In the genomic region with DNA sequence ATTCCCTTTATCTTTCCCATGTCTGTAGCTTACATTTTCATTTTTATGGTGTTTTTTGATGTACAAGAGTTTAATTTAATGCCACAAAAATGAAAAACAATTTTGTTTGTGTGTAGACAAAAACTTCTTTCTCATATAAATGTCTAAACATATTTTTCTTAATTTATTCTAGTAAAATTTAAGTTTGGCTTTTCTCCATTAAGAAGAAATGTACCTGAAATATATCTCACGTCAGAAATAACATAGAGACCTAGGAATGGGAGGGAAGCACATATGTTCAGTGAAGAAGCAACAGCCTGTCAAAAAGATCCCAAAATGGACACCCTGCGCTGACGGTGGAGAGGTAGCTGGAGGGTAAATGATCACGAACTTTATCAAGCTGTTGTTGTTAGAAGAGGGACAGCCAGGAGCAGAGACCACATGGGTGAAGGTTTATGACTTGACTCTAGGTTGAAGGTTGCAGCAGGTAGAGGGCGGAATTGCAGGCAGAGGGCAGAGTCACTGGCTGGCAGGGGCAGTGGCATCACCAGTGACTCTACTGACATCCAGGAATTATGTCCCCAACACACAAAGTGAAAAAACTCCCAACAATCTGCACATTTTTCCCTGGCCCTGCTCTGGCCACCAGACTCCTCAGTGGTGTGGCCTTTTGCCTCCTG, we compare ENCODE assay signal across 15 cellular contexts.
DNase-seq lines count a peak whose midpoint lies in the region; ATAC-seq and TF ChIP-seq lines count a peak whose summit lies in the region.
"Had no signal": no experiment of that assay in that cellular context is flagged by ENCODE, and none has a peak within 500 bp of the region (broad histone marks: within the 10 kb centered on the region; RNA-seq: fewer than 3 reads in every experiment).

No MANE protein-coding gene starts in this region.

- H2BK12ac ChIP-seq in H9 (ENCODE audit: insufficient read length, low read depth, low read length), result no peak overlapping the region

- peak; percentile 74 for TF ChIP-seq CTCF in CD14-positive monocyte (IDR thresholded peaks at IDR 0.05)
- TF ChIP-seq CTCF in H9 (conservative IDR thresholded peaks at IDR 0.05), result peak; percentile 23; the same call in 1 of the 3 replicates
- peak; percentile 61 for TF ChIP-seq CTCF in RWPE2 (IDR thresholded peaks at IDR 0.05; ENCODE audit: poor library complexity, severe bottlenecking)
- TF ChIP-seq CTCF in mucosa of descending colon (IDR thresholded peaks at IDR 0.05), result no peak
- peak in 1 of 5 experiments; percentile 6 for TF ChIP-seq CTCF in transverse colon (IDR thresholded peaks at IDR 0.05)
- no peak for TF ChIP-seq CTCF in GM13976 (IDR thresholded peaks at IDR 0.05; ENCODE audit: borderline replicate concordance, control extremely low read depth, extremely low read depth, insufficient read depth, missing control alignments)

- H4K91ac ChIP-seq in H9 (ENCODE audit: insufficient read length, low read depth, low read length), result no peak overlapping the region

- WGBS in H9 (ENCODE audit: extremely low coverage, insufficient read length, low lambda C conversion rate), result no CpG with 5 or more reads among the region's 5 CpGs
- 39 to 61% methylated on average over 5 of the region's 5 CpGs for WGBS in transverse colon (ENCODE audit: low coverage in 1 of 2), 2 donors

- no peak overlapping the region for H3K4me2 ChIP-seq in H9 (ENCODE audit: insufficient read depth, insufficient read length, low read length)

- H3K14ac ChIP-seq in H9 (ENCODE audit: insufficient read depth, low read length), result no peak overlapping the region

- H3K4me1 ChIP-seq in H9 (ENCODE audit: insufficient read depth, low read length), result no peaks in the 10 kb centered on the region
- no peaks in the 10 kb centered on the region for H3K4me1 ChIP-seq in RWPE2 (ENCODE audit: insufficient read depth, poor library complexity, severe bottlenecking)
- H3K4me1 ChIP-seq in mucosa of descending colon (ENCODE audit: low read depth), result peaks cover 4% of the 10 kb centered on the region
- peaks cover 0 to 9% (median 7%) of the 10 kb centered on the region in 4 donors for H3K4me1 ChIP-seq in transverse colon

- no peak overlapping the region for H3K4ac ChIP-seq in H9 (ENCODE audit: low read depth, low read length)

- H4K5ac ChIP-seq in H9 (ENCODE audit: insufficient read length, low read depth, low read length), result no peak overlapping the region

- H3K4me3 Mint-ChIP-seq in CD14-positive monocyte (no peak overlapping the region), H9 (no peak overlapping the region)
- H3K4me3 Mint-ChIP-seq: activated T-helper 1 cell treated with anti-CD3 and anti-CD28 coated beads, Interleukin-12 subunit alpha, Interleukin-12 subunit beta, Interleukin-2, Interleukin-4 antibody, amounts not matched to agents 30 ng/mL and 10 ng/mL and 1 ng/mL, durations not matched to agents 14 hours and 24 hours and 36 hours had no signal

- H3K36me3 Mint-ChIP-seq in CD14-positive monocyte, result no peaks in the 10 kb centered on the region
- H3K36me3 Mint-ChIP-seq in H9 (ENCODE audit: insufficient read depth in 1 of 3, low read depth in 3 of 3), result no peaks in the 10 kb centered on the region

- H4K20me1 ChIP-seq in H9 (ENCODE audit: control insufficient read depth, insufficient read depth, insufficient read length), result no peaks in the 10 kb centered on the region

- H3K9me3 ChIP-seq in H9 (ENCODE audit: control insufficient read depth, low read depth, low read length) (no peaks in the 10 kb centered on the region), RWPE2 (ENCODE audit: severe bottlenecking) (no peaks in the 10 kb centered on the region), mucosa of descending colon (no peaks in the 10 kb centered on the region), transverse colon (no peaks in the 10 kb centered on the region)
- H3K9me3 ChIP-seq: lower lobe of right lung, thoracic aorta had no signal

- no peak overlapping the region for H2BK120ac ChIP-seq in H9 (ENCODE audit: low read depth, low read length, poor library complexity, severe bottlenecking)

- H3K27me3 Mint-ChIP-seq in CD14-positive monocyte (ENCODE audit: low read depth in 3 of 3) (peaks cover 0 to 2% (median 1%) of the 10 kb centered on the region in 3 donors), H9 (ENCODE audit: low read depth) (no peaks in the 10 kb centered on the region; the same call in none of the 2 replicates)

- no peak overlapping the region for H3T11ph ChIP-seq in H9 (ENCODE audit: low read length)

- no peak overlapping the region for H2AFZ ChIP-seq in H9 (ENCODE audit: low read length)

- no peak overlapping the region for H2BK5ac ChIP-seq in H9 (ENCODE audit: insufficient read length, low read length)

- H3K4me3 ChIP-seq in RWPE2 (ENCODE audit: severe bottlenecking) (no peak overlapping the region), mucosa of descending colon (no peak overlapping the region), transverse colon (no peak overlapping the region)
- H3K4me3 ChIP-seq: lower lobe of right lung, thoracic aorta had no signal

- no peak overlapping the region for H3K56ac ChIP-seq in H9 (ENCODE audit: insufficient read length, low read depth, low read length)

- intact Hi-C loops in CD14-positive monocyte (cut with micrococcal nuclease) (no loop called here), mucosa of descending colon (cut with DNase I, micrococcal nuclease) (no loop called here), transverse colon (cut with DNase I; ENCODE audit: low total_unique reads) (no loop called here)

- DNase-seq in CD14-positive monocyte (ENCODE audit: low spot score) (no peak), H9 (no peak), RWPE2 (ENCODE audit: low spot score) (no peak), mucosa of descending colon (no peak), T1000 (lab: John Stamatoyannopoulos, UW) (no peak), EL (no peak), transverse colon (no peak), GM13976 (ENCODE audit: low spot score) (no peak)
- DNase-seq: lower lobe of right lung, NCI-H1694, NCI-H526 treated with DMSO at 0.1 percent for 48 hours had no signal

- no peak overlapping the region for H2AK5ac ChIP-seq in H9 (ENCODE audit: insufficient read length, low read length)

- H3K79me2 ChIP-seq in H9 (ENCODE audit: insufficient read depth, low read length), result no peaks in the 10 kb centered on the region

- H3K9ac ChIP-seq in H9 (ENCODE audit: extremely low read depth, insufficient read length, low read length), result no peak overlapping the region

- no peak overlapping the region; the same call in 1 of the 2 replicates for H2BK15ac ChIP-seq in H9 (ENCODE audit: low read depth, low read length)

- H3K27ac ChIP-seq in H9 (ENCODE audit: insufficient read length, low read depth, low read length), result no peak overlapping the region
- no peak overlapping the region for H3K27ac ChIP-seq in RWPE2 (ENCODE audit: poor library complexity, severe bottlenecking)
- H3K27ac ChIP-seq in transverse colon, result no peak overlapping the region
- H3K27ac ChIP-seq: lower lobe of right lung, thoracic aorta had no signal

- H3K18ac ChIP-seq in H9 (ENCODE audit: insufficient read length, low read depth, low read length), result no peak overlapping the region

- no peak overlapping the region for H4K8ac ChIP-seq in H9 (replicated peaks; ENCODE audit: insufficient read length, low read depth, low read length)

- H3K4me1 Mint-ChIP-seq in CD14-positive monocyte, result peaks cover 41% of the 10 kb centered on the region
- H3K4me1 Mint-ChIP-seq in H9, result peaks cover 8 to 9% of the 10 kb centered on the region in 2 experiments

- H3K23me2 ChIP-seq in H9 (ENCODE audit: insufficient read length, low read depth, low read length, poor library complexity, severe bottlenecking), result no peaks in the 10 kb centered on the region

- no peak for TF ChIP-seq POLR2A in transverse colon (IDR thresholded peaks at IDR 0.05)

- H3K36me3 ChIP-seq in RWPE2 (ENCODE audit: low read depth) (no peaks in the 10 kb centered on the region), mucosa of descending colon (ENCODE audit: low read depth) (no peaks in the 10 kb centered on the region), transverse colon (no peaks in the 10 kb centered on the region)
- H3K36me3 ChIP-seq: lower lobe of right lung, thoracic aorta had no signal

- ATAC-seq in RWPE2 (ENCODE audit: low read depth) (no peak), mucosa of descending colon (peak; percentile 21)
- ATAC-seq: Right ventricle myocardium inferior had no signal

- TF ChIP-seq EP300 in transverse colon (IDR thresholded peaks at IDR 0.05; ENCODE audit: low read depth), result no peak

- H3K79me1 ChIP-seq in H9 (ENCODE audit: insufficient read depth, low read depth, low read length, poor library complexity, severe bottlenecking), result no peaks in the 10 kb centered on the region

- no peak overlapping the region for H3K27ac Mint-ChIP-seq in CD14-positive monocyte
- H3K27ac Mint-ChIP-seq in H9, result no peak overlapping the region
- H3K27ac Mint-ChIP-seq: IgD-negative memory B cell had no signal

- no peaks in the 10 kb centered on the region for H3K27me3 ChIP-seq in H9 (ENCODE audit: insufficient read depth, low read length)
- no peaks in the 10 kb centered on the region for H3K27me3 ChIP-seq in RWPE2 (ENCODE audit: insufficient read depth, poor library complexity, severe bottlenecking)
- no peaks in the 10 kb centered on the region for H3K27me3 ChIP-seq in transverse colon

- in situ Hi-C loops in transverse colon (cut with MboI; ENCODE audit: low pct_ligation_motif_present in 1 of 4, low pct_unique_long_range_greater_than_20kb in 1 of 4, low sequenced_read_pairs in 3 of 4) (no loop called here), GM13976 (cut with MboI; ENCODE audit: low sequenced_read_pairs, unreplicated experiment) (no loop called here)

- no peaks in the 10 kb centered on the region for H3K9me3 Mint-ChIP-seq in CD14-positive monocyte
- no peaks in the 10 kb centered on the region for H3K9me3 Mint-ChIP-seq in H9
- H3K9me3 Mint-ChIP-seq: activated T-helper 1 cell treated with anti-CD3 and anti-CD28 coated beads, Interleukin-12 subunit alpha, Interleukin-12 subunit beta, Interleukin-2, Interleukin-4 antibody, amounts not matched to agents 30 ng/mL and 10 ng/mL and 1 ng/mL, durations not matched to agents 14 hours and 24 hours and 36 hours; IgD-negative memory B cell had no signal

- H2BK20ac ChIP-seq in H9 (ENCODE audit: low read depth, low read length, poor library complexity, severe bottlenecking), result no peak overlapping the region

- H3K23ac ChIP-seq in H9 (ENCODE audit: insufficient read length, low read depth, low read length), result no peak overlapping the region

Comparison
In these comparisons a context has a peak if more than half of its experiments do, and no peak if none do; other contexts are left out.
1. CTCF ChIP-seq: peak in CD14-positive monocyte (single experiment), H9 (single experiment) and RWPE2 (single experiment); none in mucosa of descending colon (single experiment) and GM13976 (single experiment).